1 cellular context compared by ENCODE assay signal in the genomic region with DNA sequence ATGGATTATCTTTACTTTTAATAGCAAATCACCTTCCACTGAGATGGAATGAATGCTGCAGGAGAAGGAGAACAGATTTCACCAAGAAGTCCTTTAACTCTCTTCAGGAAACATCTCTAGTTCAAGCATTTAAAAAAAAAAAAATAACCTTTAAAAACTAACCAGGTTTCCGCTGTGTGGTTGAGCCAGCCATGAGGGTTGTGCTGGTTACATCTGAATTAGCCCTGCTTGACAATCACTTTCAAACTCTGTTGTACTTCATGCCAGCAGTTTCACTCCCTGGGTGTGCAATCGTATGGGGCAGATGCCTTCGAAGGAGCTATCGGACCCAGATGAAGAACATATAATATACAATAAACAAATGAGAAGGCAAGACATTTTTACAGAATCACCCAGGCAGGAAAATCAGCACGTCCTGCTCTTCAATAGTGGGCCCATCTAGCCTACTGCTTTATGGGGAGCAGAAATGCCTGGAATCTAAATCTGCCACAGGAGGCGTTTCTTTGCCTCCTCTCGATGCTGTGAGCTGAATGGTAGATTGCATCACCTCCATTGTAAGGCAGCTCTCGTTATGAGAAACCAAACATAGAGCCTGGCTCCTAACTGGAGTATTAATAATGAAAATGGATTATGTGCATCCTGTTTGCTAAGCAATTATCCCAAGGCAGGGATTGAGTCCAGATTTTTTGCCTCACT.
TF ChIP-seq lines count a peak whose summit lies in the region.

No MANE protein-coding gene starts in this region.

TF ChIP-seq in HepG2, 621 proteins besides CTCF, POLR2A, EP300 and RAD21 (continued from another document):
- TF ChIP-seq, protein P1, sequence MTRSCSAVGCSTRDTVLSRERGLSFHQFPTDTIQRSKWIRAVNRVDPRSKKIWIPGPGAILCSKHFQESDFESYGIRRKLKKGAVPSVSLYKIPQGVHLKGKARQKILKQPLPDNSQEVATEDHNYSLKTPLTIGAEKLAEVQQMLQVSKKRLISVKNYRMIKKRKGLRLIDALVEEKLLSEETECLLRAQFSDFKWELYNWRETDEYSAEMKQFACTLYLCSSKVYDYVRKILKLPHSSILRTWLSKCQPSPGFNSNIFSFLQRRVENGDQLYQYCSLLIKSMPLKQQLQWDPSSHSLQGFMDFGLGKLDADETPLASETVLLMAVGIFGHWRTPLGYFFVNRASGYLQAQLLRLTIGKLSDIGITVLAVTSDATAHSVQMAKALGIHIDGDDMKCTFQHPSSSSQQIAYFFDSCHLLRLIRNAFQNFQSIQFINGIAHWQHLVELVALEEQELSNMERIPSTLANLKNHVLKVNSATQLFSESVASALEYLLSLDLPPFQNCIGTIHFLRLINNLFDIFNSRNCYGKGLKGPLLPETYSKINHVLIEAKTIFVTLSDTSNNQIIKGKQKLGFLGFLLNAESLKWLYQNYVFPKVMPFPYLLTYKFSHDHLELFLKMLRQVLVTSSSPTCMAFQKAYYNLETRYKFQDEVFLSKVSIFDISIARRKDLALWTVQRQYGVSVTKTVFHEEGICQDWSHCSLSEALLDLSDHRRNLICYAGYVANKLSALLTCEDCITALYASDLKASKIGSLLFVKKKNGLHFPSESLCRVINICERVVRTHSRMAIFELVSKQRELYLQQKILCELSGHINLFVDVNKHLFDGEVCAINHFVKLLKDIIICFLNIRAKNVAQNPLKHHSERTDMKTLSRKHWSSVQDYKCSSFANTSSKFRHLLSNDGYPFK (CRISPR knock-in tag; IDR thresholded peaks at IDR 0.05; ENCODE audit: borderline replicate concordance), result no peak
- no peak for TF ChIP-seq ATM (IDR thresholded peaks at IDR 0.05; ENCODE audit: borderline replicate concordance)
- no peak for TF ChIP-seq POLR2AphosphoS5 (IDR thresholded peaks at IDR 0.05; ENCODE audit: low read depth, low read length)
- TF ChIP-seq HNRNPUL1 (IDR thresholded peaks at IDR 0.05; ENCODE audit: low read depth, low read length), result no peak
- no peak for TF ChIP-seq NR2F2 (IDR thresholded peaks at IDR 0.05; ENCODE audit: borderline replicate concordance, low read depth)
- no peak for TF ChIP-seq ZBTB38 (CRISPR knock-in tag; IDR thresholded peaks at IDR 0.05)
